Comparison of ENCODE assay signal across 21 cellular contexts in genomic region chr6:148996815-148997214, GRCh38.
"Had no signal": no experiment of that assay in that cellular context is flagged by ENCODE, and none has a peak within 500 bp of the region (broad histone marks: within the 10 kb centered on the region; RNA-seq: fewer than 3 reads in every experiment).

No MANE protein-coding gene starts in this region.

- H3K4me3 Mint-ChIP-seq: activated CD4-positive, alpha-beta T cell treated with anti-CD3 and anti-CD28 coated beads, Interleukin-2, amount 10 ng/mL, durations not matched to agents 7 days and 5 days; activated CD8-positive, alpha-beta T cell treated with anti-CD3 and anti-CD28 coated beads, Interleukin-2, amount 10 ng/mL, durations not matched to agents 7 days and 5 days; mesothelial cell of epicardium; naive thymus-derived CD8-positive, alpha-beta T cell; neural progenitor cell; stimulated activated naive CD8-positive, alpha-beta T cell treated with anti-CD3 and anti-CD28 coated beads, Interleukin-15, Interleukin-2, amounts not matched to agents 100 ng/mL and 50 ng/mL, for 24 hours had no signal

- DNase-seq: activated CD4-positive, alpha-beta T cell treated with anti-CD3 and anti-CD28 coated beads, Interleukin-2, amount 10 ng/mL, durations not matched to agents 7 days and 5 days; activated CD4-positive, CD25-positive, alpha-beta regulatory T cell treated with anti-CD3 and anti-CD28 coated beads, Interleukin-2, amount 50 U/mL, for 72 hours; activated CD8-positive, alpha-beta T cell treated with anti-CD3 and anti-CD28 coated beads, Interleukin-2, amount 10 ng/mL, durations not matched to agents 7 days and 5 days; activated T-cell treated with anti-CD3 and anti-CD28 coated beads, Interleukin-2, amount 50 U/mL, for 1 hour; adrenal gland; dermis blood vessel endothelial cell; effector CD8-positive, alpha-beta T cell; foreskin melanocyte; kidney; naive thymus-derived CD8-positive, alpha-beta T cell; retina; sigmoid colon; stimulated activated CD4-positive, alpha-beta T cell treated with anti-CD3 and anti-CD28 coated beads, Interleukin-4, amount 100 ng/mL, for 24 hours; substantia nigra; tibial artery had no signal

- H3K27me3 ChIP-seq: adrenal gland, neural progenitor cell, sigmoid colon, tibial artery had no signal

- ATAC-seq: activated CD8-positive, alpha-beta T cell treated with anti-CD3 and anti-CD28 coated beads, Interleukin-2, amount 10 ng/mL, durations not matched to agents 7 days and 5 days; activated naive CD4-positive, alpha-beta T cell treated with anti-CD3 and anti-CD28 coated beads, Interleukin-2, amount 50 U/mL, for 72 hours; naive thymus-derived CD8-positive, alpha-beta T cell had no signal

- H3K4me3 ChIP-seq: adrenal gland, lung, neural progenitor cell, sigmoid colon, tibial artery had no signal

- H3K27ac ChIP-seq: adrenal gland, neural progenitor cell, sigmoid colon, tibial artery had no signal

- H3K27ac Mint-ChIP-seq: activated CD4-positive, alpha-beta T cell treated with anti-CD3 and anti-CD28 coated beads, Interleukin-2, amount 10 ng/mL, durations not matched to agents 7 days and 5 days; activated CD8-positive, alpha-beta T cell treated with anti-CD3 and anti-CD28 coated beads, Interleukin-2, amount 10 ng/mL, durations not matched to agents 7 days and 5 days; activated naive CD4-positive, alpha-beta T cell treated with anti-CD3 and anti-CD28 coated beads, Interleukin-2, amount 50 U/mL, for 72 hours; mesothelial cell of epicardium; neural progenitor cell; progenitor cell of endocrine pancreas; stimulated activated naive CD8-positive, alpha-beta T cell treated with anti-CD3 and anti-CD28 coated beads, Interleukin-15, Interleukin-2, amounts not matched to agents 100 ng/mL and 50 ng/mL, for 24 hours had no signal

- H3K36me3 ChIP-seq: adrenal gland, sigmoid colon, tibial artery had no signal

- H3K9ac ChIP-seq: neural progenitor cell had no signal

- H3K27me3 Mint-ChIP-seq: progenitor cell of endocrine pancreas; stimulated activated naive CD8-positive, alpha-beta T cell treated with anti-CD3 and anti-CD28 coated beads, Interleukin-15, Interleukin-2, amounts not matched to agents 100 ng/mL and 50 ng/mL, for 24 hours had no signal

- H3K4me2 ChIP-seq: neural progenitor cell had no signal

- H3K4me1 ChIP-seq: neural progenitor cell had no signal

- H3K4me1 Mint-ChIP-seq: neural progenitor cell had no signal

- H3K9me3 ChIP-seq: sigmoid colon, tibial artery had no signal
